Comparison of ENCODE assay signal across 17 cellular contexts in the genomic region with DNA sequence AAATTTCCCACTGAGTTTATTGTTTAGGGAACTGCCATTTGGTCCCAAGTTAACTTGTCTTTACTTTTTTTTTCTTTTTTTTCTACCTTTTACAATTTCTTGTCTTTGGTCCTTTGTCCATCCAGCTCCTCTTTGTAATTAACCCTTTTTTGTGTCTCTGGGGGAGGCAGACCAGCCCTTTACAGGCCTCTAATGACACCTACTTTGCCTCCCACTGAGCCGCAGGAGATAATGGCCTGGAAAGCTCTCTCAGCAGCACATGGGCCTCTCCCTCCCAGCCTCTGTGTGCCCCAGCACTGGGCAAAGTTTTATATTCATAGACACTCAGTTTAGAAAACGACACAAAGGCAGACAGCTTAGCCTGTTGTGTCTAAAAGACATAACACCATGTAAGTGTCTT.
DNase-seq lines count a peak whose midpoint lies in the region; ATAC-seq, FAIRE-seq and TF ChIP-seq lines count a peak whose summit lies in the region.
"Had no signal": no experiment of that assay in that cellular context is flagged by ENCODE, and none has a peak within 500 bp of the region (broad histone marks: within the 10 kb centered on the region; RNA-seq: fewer than 3 reads in every experiment).

No MANE protein-coding gene starts in this region.

- no peak overlapping the region for H4K5ac ChIP-seq in mesendoderm (ENCODE audit: low read length)

- peak overlapping the region; percentile 27 for H2BK12ac ChIP-seq in trophoblast cell (ENCODE audit: low read length)

- H3K36me3 Mint-ChIP-seq in osteocyte (ENCODE audit: unreplicated experiment) = no peaks in the 10 kb centered on the region
- H3K36me3 Mint-ChIP-seq: CD8-positive, alpha-beta T cell had no signal

- no peak overlapping the region for H2BK120ac ChIP-seq in mesendoderm (ENCODE audit: low read depth, low read length)
- H2BK120ac ChIP-seq in trophoblast cell (ENCODE audit: insufficient read depth, low read length, poor library complexity) = no peak overlapping the region

- H3K4me2 ChIP-seq in K562 (ENCODE audit: insufficient read depth, low read length) = no peak overlapping the region
- no peak overlapping the region for H3K4me2 ChIP-seq in mesendoderm (ENCODE audit: low read length)
- H3K4me2 ChIP-seq in trophoblast cell (ENCODE audit: low read length) = no peak overlapping the region
- H3K4me2 ChIP-seq: BLaER1 treated with 17β-estradiol and CSF1 and Interleukin-3, amounts not matched to agents 10 nM and 100 nM had no signal

- H3K9me3 Mint-ChIP-seq in osteocyte (ENCODE audit: unreplicated experiment) = peaks cover 5% of the 10 kb centered on the region
- H3K9me3 Mint-ChIP-seq: CD8-positive, alpha-beta T cell had no signal

- H3K27me3 ChIP-seq in K562 (ENCODE audit: control insufficient read depth in 2 of 2, insufficient read depth in 2 of 2, low read length in 2 of 2) = peaks cover 0 to 8% of the 10 kb centered on the region in 2 experiments; a peak in 2 of 5 replicates
- H3K27me3 ChIP-seq in mesendoderm (ENCODE audit: insufficient read depth, low read length, poor library complexity) = no peaks in the 10 kb centered on the region
- no peaks in the 10 kb centered on the region for H3K27me3 ChIP-seq in trophoblast cell (ENCODE audit: insufficient read depth, low read length)
- H3K27me3 ChIP-seq: BLaER1 treated with 17β-estradiol and CSF1 and Interleukin-3, amounts not matched to agents 10 nM and 100 nM had no signal

- H4K20me1 ChIP-seq in K562 (replicated peaks; ENCODE audit: control insufficient read depth, insufficient read depth, low read length) = no peaks in the 10 kb centered on the region
- H4K20me1 ChIP-seq: BLaER1 treated with 17β-estradiol and CSF1 and Interleukin-3, amounts not matched to agents 10 nM and 100 nM had no signal

- CTCF ChIA-PET in HEK293 (lab: Yijun Ruan, JAX) (no interaction called here), K562 (lab: Yijun Ruan, JAX; ENCODE audit: low intra/inter-chr PET ratio) (no interaction called here)

- TF ChIP-seq POLR2A in K562 (conservative IDR thresholded peaks at IDR 0.05) = no peak

- H2AK5ac ChIP-seq in mesendoderm (ENCODE audit: low read length) (no peak overlapping the region), trophoblast cell (ENCODE audit: low read length) (no peak overlapping the region)

- H4K8ac ChIP-seq in mesendoderm (ENCODE audit: low read depth, low read length) (no peak overlapping the region), trophoblast cell (ENCODE audit: low read depth, low read length) (no peak overlapping the region)

- no peaks in the 10 kb centered on the region for H3K36me3 ChIP-seq in HEK293 (ENCODE audit: control insufficient read depth in 2 of 2, insufficient read depth in 1 of 2, low read length in 2 of 2)
- H3K36me3 ChIP-seq in K562 (ENCODE audit: control insufficient read depth, insufficient read depth, low read length) = no peaks in the 10 kb centered on the region
- no peaks in the 10 kb centered on the region for H3K36me3 ChIP-seq in mesendoderm (ENCODE audit: control insufficient read depth, insufficient read depth, low read length)
- H3K36me3 ChIP-seq in trophoblast cell (ENCODE audit: control insufficient read depth in 1 of 2, insufficient read depth in 2 of 2, low read length in 2 of 2) = no peaks in the 10 kb centered on the region
- H3K36me3 ChIP-seq: BLaER1 treated with 17β-estradiol and CSF1 and Interleukin-3, amounts not matched to agents 10 nM and 100 nM had no signal

- H3K56ac ChIP-seq in mesendoderm (ENCODE audit: low read length) = no peak overlapping the region

- H2BK15ac ChIP-seq in mesendoderm (replicated peaks; ENCODE audit: low read depth) = no peak overlapping the region

- H3K27ac ChIP-seq in HEK293 (ENCODE audit: extremely low read depth, low read depth, low read length) (no peak overlapping the region), K562 (ENCODE audit: extremely low read depth, low read depth, low read length) (no peak overlapping the region), mesendoderm (ENCODE audit: low read depth, low read length) (no peak overlapping the region), trophoblast cell (ENCODE audit: low read depth, low read length) (no peak overlapping the region)
- H3K27ac ChIP-seq: BLaER1 treated with 17β-estradiol and CSF1 and Interleukin-3, amounts not matched to agents 10 nM and 100 nM had no signal

- 0% methylated on average over 2 of the region's 2 CpGs for WGBS in K562 (ENCODE audit: insufficient coverage, low coverage, missing lambda C conversion rate)
- no CpG with 5 or more reads among the region's 2 CpGs for WGBS in mesendoderm (ENCODE audit: extremely low coverage, insufficient coverage, low lambda C conversion rate)
- no CpG with 5 or more reads among the region's 2 CpGs for WGBS in trophoblast cell (ENCODE audit: extremely low coverage, insufficient coverage, insufficient read length)

- intact Hi-C loops in K562 (cut with micrococcal nuclease) = no loop called here

- H4K12ac ChIP-seq in trophoblast cell (ENCODE audit: low read depth, low read length) = no peak overlapping the region

- no peaks in the 10 kb centered on the region for H3K4me1 Mint-ChIP-seq in osteocyte (ENCODE audit: unreplicated experiment)
- H3K4me1 Mint-ChIP-seq: B cell had no signal

- H3K4me3 ChIP-seq in HEK293 (ENCODE audit: low read depth, low read length) (no peak overlapping the region), K562 (no peak overlapping the region), mesendoderm (ENCODE audit: low read length) (no peak overlapping the region), trophoblast cell (ENCODE audit: low read depth, low read length) (no peak overlapping the region)
- H3K4me3 ChIP-seq: BLaER1 treated with 17β-estradiol and CSF1 and Interleukin-3, amounts not matched to agents 10 nM and 100 nM had no signal

- H3K23ac ChIP-seq in mesendoderm (ENCODE audit: low read length) (no peak overlapping the region), trophoblast cell (ENCODE audit: low read length) (no peak overlapping the region)

- DNase-seq in K562 (ENCODE audit: extremely low read depth in 1 of 4, low spot score in 3 of 4) (no peak), mesendoderm (peak; percentile 83), trophoblast cell (no peak), osteocyte (ENCODE audit: extremely low spot score, unreplicated experiment) (no peak), NCI-H2171 (lab: John Stamatoyannopoulos, UW) (no peak), NCI-H187 treated with DMSO at 0.1 percent for 48 hours (lab: John Stamatoyannopoulos, UW) (no peak), NCI-H524 (lab: John Stamatoyannopoulos, UW) (no peak)
- DNase-seq: 8988T; Calu3; CD8-positive, alpha-beta T cell; DMS79 treated with DMSO at 0.1 percent for 48 hours; GF-D8; H9 had no signal

- FAIRE-seq in K562 (lab: Jason Lieb, UNC) = no peak
- FAIRE-seq: H1 had no signal

- no peak for TF ChIP-seq EP300 in K562 (IDR thresholded peaks at IDR 0.05; ENCODE audit: low read length)

- H2BK5ac ChIP-seq in mesendoderm (ENCODE audit: low read length) (no peak overlapping the region), trophoblast cell (ENCODE audit: low read depth, low read length, poor library complexity) (peak overlapping the region; percentile 39)

- H3K9me3 ChIP-seq in HEK293 (ENCODE audit: control insufficient read depth, insufficient read depth, low read depth, low read length) = no peaks in the 10 kb centered on the region
- H3K9me3 ChIP-seq in K562 (replicated peaks; ENCODE audit: control insufficient read depth, insufficient read depth, low read depth, low read length) = no peaks in the 10 kb centered on the region
- H3K9me3 ChIP-seq in trophoblast cell (ENCODE audit: insufficient read depth, low read depth, low read length) = peaks cover 2% of the 10 kb centered on the region
- H3K9me3 ChIP-seq: BLaER1 treated with 17β-estradiol and CSF1 and Interleukin-3, amounts not matched to agents 10 nM and 100 nM had no signal

- ATAC-seq in K562 = peak; percentile 66
- ATAC-seq: CD8-positive, alpha-beta T cell had no signal

- H3K79me2 ChIP-seq in K562 (ENCODE audit: control insufficient read depth, insufficient read depth, low read length) (no peaks in the 10 kb centered on the region), mesendoderm (ENCODE audit: control insufficient read depth, insufficient read depth, low read length) (no peaks in the 10 kb centered on the region), trophoblast cell (ENCODE audit: control insufficient read depth, insufficient read depth, low read length, poor library complexity) (no peaks in the 10 kb centered on the region)

- H2AFZ ChIP-seq in K562 (ENCODE audit: low read depth, low read length) = peak overlapping the region; percentile 20; the same call in 1 of the 2 replicates
- peak overlapping the region; percentile 1 for H2AFZ ChIP-seq in trophoblast cell (ENCODE audit: insufficient read depth, low read length, poor library complexity)

- H3K9me1 ChIP-seq in K562 (ENCODE audit: control insufficient read depth, insufficient read depth, low read length) = no peaks in the 10 kb centered on the region

- no peak overlapping the region for H3K4ac ChIP-seq in mesendoderm (ENCODE audit: low read depth, low read length)
- no peak overlapping the region for H3K4ac ChIP-seq in trophoblast cell (ENCODE audit: low read depth, low read length)

- POLR2A ChIA-PET in HEK293 (lab: Yijun Ruan, JAX) = no interaction called here
- POLR2A ChIA-PET in K562 (lab: Yijun Ruan, JAX) = interaction anchor here (0.8 kb wide), 1 partner anchor 54 kb away, joined by 3 read pairs; no protein-coding TSS in a partner anchor

- H3K4me1 ChIP-seq in HEK293 (ENCODE audit: control insufficient read depth, insufficient read depth, low read length) (no peaks in the 10 kb centered on the region), K562 (replicated peaks in 1 of 2; ENCODE audit: control insufficient read depth in 2 of 2, insufficient read depth in 2 of 2, low read length in 2 of 2) (no peaks in the 10 kb centered on the region), mesendoderm (ENCODE audit: control insufficient read depth, low read depth, low read length) (peaks cover 6% of the 10 kb centered on the region), trophoblast cell (ENCODE audit: control insufficient read depth in 1 of 2, insufficient read depth in 2 of 2, low read length in 2 of 2) (peaks cover 2 to 7% of the 10 kb centered on the region in 2 experiments)
- H3K4me1 ChIP-seq: BLaER1 treated with 17β-estradiol and CSF1 and Interleukin-3, amounts not matched to agents 10 nM and 100 nM had no signal

- H3K4me3 Mint-ChIP-seq in osteocyte (ENCODE audit: unreplicated experiment) = no peak overlapping the region
- H3K4me3 Mint-ChIP-seq: B cell; CD8-positive, alpha-beta T cell; H9 had no signal

- no peak for TF ChIP-seq CTCF in HEK293 (tag by site-specific recombination; IDR thresholded peaks at IDR 0.05)
- no peak for TF ChIP-seq CTCF in K562 (IDR thresholded peaks at IDR 0.05 in 2 of 3, conservative IDR thresholded peaks at IDR 0.05 in 1 of 3; ENCODE audit: insufficient read depth in 2 of 3, low read depth in 1 of 3, low read length in 3 of 3)
- TF ChIP-seq CTCF in osteocyte (IDR thresholded peaks at IDR 0.05) = no peak

- no peak overlapping the region; a peak in 1 of 4 replicates for H3K9ac ChIP-seq in K562 (ENCODE audit: insufficient read depth in 1 of 2, low read depth in 2 of 2, low read length in 2 of 2)
- no peak overlapping the region for H3K9ac ChIP-seq in mesendoderm (ENCODE audit: low read length)
- no peak overlapping the region for H3K9ac ChIP-seq in trophoblast cell (ENCODE audit: low read length)
- H3K9ac ChIP-seq: BLaER1 treated with 17β-estradiol and CSF1 and Interleukin-3, amounts not matched to agents 10 nM and 100 nM had no signal

- no peaks in the 10 kb centered on the region for H3K27me3 Mint-ChIP-seq in osteocyte (ENCODE audit: unreplicated experiment)
- H3K27me3 Mint-ChIP-seq: B cell had no signal

- peak overlapping the region; percentile 20 for H4K91ac ChIP-seq in trophoblast cell (ENCODE audit: low read depth, low read length)

- TF ChIP-seq RAD21 in K562 (CRISPR knock-in tag; conservative IDR thresholded peaks at IDR 0.05 in 1 of 2, IDR thresholded peaks at IDR 0.05 in 1 of 2) = no peak

- no peak overlapping the region for H3K14ac ChIP-seq in trophoblast cell (ENCODE audit: low read length)

- H3K18ac ChIP-seq in mesendoderm (ENCODE audit: low read length) = no peak overlapping the region
- no peak overlapping the region for H3K18ac ChIP-seq in trophoblast cell (ENCODE audit: low read length)

- H3K79me1 ChIP-seq in mesendoderm (ENCODE audit: low read length) (no peaks in the 10 kb centered on the region), trophoblast cell (ENCODE audit: low read length) (peaks cover 6% of the 10 kb centered on the region)

- BruUV-seq in K562 (replicated peaks; lab: Mats Ljungman, UMichigan) = no TSS peak

- in situ Hi-C loops in K562 (cut with MboI) = no loop called here

- H3K27ac Mint-ChIP-seq in osteocyte (ENCODE audit: unreplicated experiment) = no peak overlapping the region
- H3K27ac Mint-ChIP-seq: B cell; CD8-positive, alpha-beta T cell; H9 had no signal
